In the genomic region with DNA sequence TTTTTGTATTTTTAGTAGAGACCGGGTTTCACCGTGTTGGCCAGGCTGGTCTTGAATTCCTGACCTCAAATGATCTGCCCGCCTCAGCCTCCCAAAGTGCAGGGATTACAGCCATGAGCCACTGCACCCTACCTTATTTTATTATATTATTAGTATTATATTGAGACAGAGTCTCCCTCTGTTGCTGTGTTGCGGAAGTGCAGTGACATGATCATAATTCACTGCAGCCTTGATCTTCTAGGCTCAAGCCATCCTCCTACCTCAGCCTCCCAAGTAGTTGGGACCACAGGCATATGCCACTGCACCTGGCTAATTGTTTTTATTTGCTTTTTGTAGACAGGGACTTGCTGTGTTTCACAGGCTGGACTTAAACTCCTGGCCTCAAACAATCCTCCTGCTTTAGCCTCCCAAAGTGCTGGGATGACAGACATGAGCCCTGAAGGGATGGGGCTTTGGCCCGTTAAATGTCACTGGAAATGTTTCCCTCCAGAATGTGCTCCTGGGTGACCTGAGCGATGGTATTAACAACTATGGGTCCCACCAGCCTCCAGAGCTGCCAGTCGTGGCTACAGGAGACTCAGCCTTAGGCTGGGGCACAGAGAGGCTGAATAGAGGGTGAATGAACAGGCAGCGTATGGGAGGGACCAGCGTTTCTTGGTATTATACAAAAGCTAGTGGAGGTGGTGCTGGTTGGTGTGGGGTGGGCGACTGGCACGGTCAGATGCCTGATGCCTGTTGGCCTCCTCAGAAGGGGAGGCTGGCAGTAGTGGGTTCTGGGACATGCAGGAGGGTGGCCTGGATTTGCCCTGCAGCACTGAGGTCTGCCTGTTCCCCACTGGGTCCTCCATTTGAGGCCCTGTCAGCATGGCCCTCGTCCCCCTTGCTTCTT, we compare ENCODE assay signal across 2 cellular contexts.
TF ChIP-seq lines count a peak whose summit lies in the region.

No MANE protein-coding gene starts in this region.

TF ChIP-seq in SK-N-SH, 30 proteins besides CTCF, POLR2A, EP300 and RAD21:
- peak; percentile 25 for TF ChIP-seq SMC3 (IDR thresholded peaks at IDR 0.05; ENCODE audit: low read depth, low read length)
- no peak for TF ChIP-seq RXRA (IDR thresholded peaks at IDR 0.05; ENCODE audit: borderline replicate concordance, low read depth)
TF ChIP-seq in SK-N-SH: peak in this region for 1.

TF ChIP-seq in GM12891, 5 proteins besides CTCF, POLR2A, EP300 and RAD21:
- no peak for TF ChIP-seq TAF1 (IDR thresholded peaks at IDR 0.05; ENCODE audit: low read depth, low read length)
- TF ChIP-seq PAX5 (IDR thresholded peaks at IDR 0.05; ENCODE audit: insufficient read depth, low read length, severe bottlenecking): no peak
- no peak for TF ChIP-seq POLR2AphosphoS5 (IDR thresholded peaks at IDR 0.05; ENCODE audit: low read depth, low read length)
- no peak for TF ChIP-seq SPI1 (IDR thresholded peaks at IDR 0.05; ENCODE audit: low read depth, low read length)
- TF ChIP-seq POU2F2 (IDR thresholded peaks at IDR 0.05; ENCODE audit: low read depth, low read length): no peak
